1 cellular context compared by ENCODE assay signal in genomic region chr19:35352448-35353304, GRCh38.
A peak's percentile ranks its signal among the peaks of the same experiment; 100 is the strongest.
TF ChIP-seq lines count a peak whose summit lies in the region.

No MANE protein-coding gene starts in this region.

TF ChIP-seq in IMR-90, 13 proteins besides CTCF, POLR2A, EP300 and RAD21:
- TF ChIP-seq NFE2L2 (IDR thresholded peaks at IDR 0.05; ENCODE audit: low read depth, low read length): no peak
- TF ChIP-seq MAZ (IDR thresholded peaks at IDR 0.05; ENCODE audit: borderline replicate concordance, low read depth, low read length): no peak
- peak; percentile 88 for TF ChIP-seq SMC3 (IDR thresholded peaks at IDR 0.05; ENCODE audit: low read depth, low read length)
